In the genomic region with DNA sequence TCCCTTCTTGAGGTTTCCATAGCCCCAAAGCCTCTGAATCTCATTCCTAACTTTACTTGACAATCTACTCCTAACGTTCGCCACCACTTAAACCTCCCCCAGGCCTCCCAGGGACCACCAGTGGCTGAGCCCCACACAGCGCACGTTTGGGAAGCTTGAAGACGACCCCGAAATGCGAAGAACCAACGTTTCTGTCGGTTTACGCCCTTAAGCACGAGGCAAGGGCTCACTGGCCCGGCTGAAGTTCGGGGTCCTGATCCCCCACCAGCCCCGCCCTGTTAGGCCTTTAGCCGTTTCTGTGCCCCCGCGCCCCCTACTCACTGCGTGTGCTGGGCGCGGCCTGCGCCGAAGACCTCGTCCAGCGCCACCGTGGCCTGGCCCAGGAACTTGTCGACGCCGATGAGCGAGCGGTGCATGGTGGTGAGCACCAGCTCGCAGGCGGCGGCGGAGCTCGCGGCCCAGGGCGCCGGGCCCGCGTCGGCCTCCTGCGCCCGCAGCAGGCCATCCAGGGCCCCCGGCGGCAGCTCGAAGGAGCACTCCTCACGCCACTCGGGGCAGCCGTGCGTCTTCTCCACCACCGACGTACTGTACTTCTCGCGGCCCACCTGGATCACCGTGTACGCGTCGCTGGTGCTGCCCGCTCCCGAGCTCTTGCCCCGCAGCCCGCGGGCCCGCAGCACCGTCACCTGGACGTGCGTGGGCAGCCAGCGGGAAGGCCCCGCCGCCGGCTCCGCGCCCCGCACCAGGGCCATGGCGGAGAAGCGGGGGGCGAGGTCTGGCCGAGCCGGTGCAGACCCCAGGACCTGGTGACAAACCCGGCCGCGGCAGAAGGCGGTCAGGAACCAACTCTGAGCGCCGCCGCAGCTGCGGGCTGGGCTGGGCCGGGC, we compare ENCODE assay signal across 8 cellular contexts. TPM values are rescaled to one million over a fixed set of nuclear protein-coding genes. Genes with fewer than 3 reads are reported as not detected.
DNase-seq lines count a peak whose midpoint lies in the region; ATAC-seq, FAIRE-seq and TF ChIP-seq lines count a peak whose summit lies in the region.

No MANE protein-coding gene starts in this region.

- H3K36me3 Mint-ChIP-seq in activated naive CD8-positive, alpha-beta T cell treated with anti-CD3 and anti-CD28 coated beads for 36 hours: no peaks in the 10 kb centered on the region

- no peak overlapping the region for H3K27ac Mint-ChIP-seq in activated naive CD8-positive, alpha-beta T cell treated with anti-CD3 and anti-CD28 coated beads for 36 hours

- intact Hi-C loops in left ventricle myocardium superior (cut with micrococcal nuclease): no loop called here

- TF ChIP-seq POLR2A in H54 (IDR thresholded peaks at IDR 0.05; ENCODE audit: low read depth, low read length) (peak; percentile 50; the same call in 1 of the 2 replicates), NB4 (IDR thresholded peaks at IDR 0.05; ENCODE audit: extremely low read depth, insufficient read length) (no peak)

- no peak for FAIRE-seq in H54 (lab: Jason Lieb, UNC)

- ATAC-seq in left ventricle myocardium superior: peak; percentile 50

- H3K27me3 Mint-ChIP-seq in activated naive CD8-positive, alpha-beta T cell treated with anti-CD3 and anti-CD28 coated beads for 36 hours: no peaks in the 10 kb centered on the region

- H3K4me3 ChIP-seq in GM08714 (ENCODE audit: low read length) (peak overlapping the region; percentile 53; the same call in 1 of the 2 replicates), NB4 (ENCODE audit: low read depth, low read length) (no peak overlapping the region)

- no peak for TF ChIP-seq CTCF in NB4 (IDR thresholded peaks at IDR 0.05; ENCODE audit: low read depth, low read length)

- DNase-seq in H54 (ENCODE audit: insufficient read length, low spot score): no peak
- peak; percentile 29 for DNase-seq in NB4 (ENCODE audit: low read depth)
- peak; percentile 37 for DNase-seq in activated naive CD8-positive, alpha-beta T cell treated with anti-CD3 and anti-CD28 coated beads for 36 hours
- DNase-seq in left ventricle myocardium superior: peak; percentile 56
- DNase-seq in retina: peak; percentile 72
- DNase-seq in AML-193 (lab: John Stamatoyannopoulos, UW): no peak
- DNase-seq in HUDEP-2 (lab: John Stamatoyannopoulos, UW; ENCODE audit: unreplicated experiment in 76 of 76): no peak

- peaks cover 22% of the 10 kb centered on the region for H3K4me1 Mint-ChIP-seq in activated naive CD8-positive, alpha-beta T cell treated with anti-CD3 and anti-CD28 coated beads for 36 hours

- no peaks in the 10 kb centered on the region for H3K9me3 Mint-ChIP-seq in activated naive CD8-positive, alpha-beta T cell treated with anti-CD3 and anti-CD28 coated beads for 36 hours

- peak overlapping the region; percentile 80 for H3K4me3 Mint-ChIP-seq in activated naive CD8-positive, alpha-beta T cell treated with anti-CD3 and anti-CD28 coated beads for 36 hours

RNA-seq across cellular contexts. Expression of a gene that starts 0.5 kb away (rescaled TPM):
- total RNA-seq in activated naive CD8-positive, alpha-beta T cell treated with anti-CD3 and anti-CD28 coated beads for 36 hours: 1 to 10 TPM; 4.0 to 4.3 TPM
- 19.4 TPM for total RNA-seq in left ventricle myocardium superior

RNA-seq across cellular contexts. Expression of a gene that starts 40.8 kb away (rescaled TPM):
- 10 to 100 TPM in 1 of 2 experiments, 1 to 10 TPM in 1; 8.3 to 10.8 TPM for total RNA-seq in activated naive CD8-positive, alpha-beta T cell treated with anti-CD3 and anti-CD28 coated beads for 36 hours
- total RNA-seq in left ventricle myocardium superior: 8.6 TPM

Comparison
In these comparisons a context has a peak if more than half of its experiments do, and no peak if none do; other contexts are left out.
1. DNase-seq: peak in NB4 (single experiment), activated naive CD8-positive, alpha-beta T cell treated with anti-CD3 and anti-CD28 coated beads for 36 hours (single experiment), left ventricle myocardium superior (single experiment) and retina (single experiment); none in H54 (single experiment), AML-193 (0 of 2) and HUDEP-2 (0 of 76).